Comparison of ENCODE assay signal across 8 cellular contexts in genomic region chr2:172972005-172972619, GRCh38.
A peak's percentile ranks its signal among the peaks of the same experiment; 100 is the strongest.
DNase-seq lines count a peak whose midpoint lies in the region; ATAC-seq and TF ChIP-seq lines count a peak whose summit lies in the region.

No MANE protein-coding gene starts in this region.

- intact Hi-C loops in A673 (cut with micrococcal nuclease; ENCODE audit: unreplicated experiment) (no loop called here), sciatic nerve (cut with DNase I) (no loop called here)

- no peaks in the 10 kb centered on the region for H3K4me1 ChIP-seq in A673 (ENCODE audit: insufficient read depth, low read length, poor library complexity, severe bottlenecking)

- H3K27ac ChIP-seq in A673 (ENCODE audit: low read depth, low read length, poor library complexity, severe bottlenecking): no peak overlapping the region

- no peaks in the 10 kb centered on the region for H3K9me3 ChIP-seq in A673 (ENCODE audit: low read depth, low read length, poor library complexity, severe bottlenecking)

- POLR2A ChIA-PET in A673 (lab: Charles Lee; ENCODE audit: low non-redundant PET): no interaction called here

- H3K27me3 ChIP-seq in A673 (replicated peaks; ENCODE audit: insufficient read depth, low read depth, low read length, poor library complexity): peaks cover 19% of the 10 kb centered on the region

- no TSS peak for BruUV-seq in A673 (replicated peaks; lab: Mats Ljungman, UMichigan)

- TF ChIP-seq CTCF in A673 (conservative IDR thresholded peaks at IDR 0.05; ENCODE audit: low read depth, low read length) (peak; percentile 83), GM12875 (IDR thresholded peaks at IDR 0.05; ENCODE audit: borderline replicate concordance, insufficient read depth, low read depth, low read length) (peak; percentile 89), fibroblast of the aortic adventitia (IDR thresholded peaks at IDR 0.05; ENCODE audit: insufficient read depth, low read length) (peak; percentile 87)

- DNase-seq in A673 (ENCODE audit: low spot score) (peak; percentile 60), M059J (ENCODE audit: low read depth) (peak; percentile 42), fibroblast of the aortic adventitia (ENCODE audit: low read depth) (peak; percentile 37), pons (ENCODE audit: low spot score) (peak; percentile 29), sciatic nerve (ENCODE audit: low spot score) (no peak), superior temporal gyrus (ENCODE audit: extremely low spot score) (no peak)
- peak; percentile 47 to 62 for DNase-seq in activated CD4-positive, alpha-beta T cell treated with anti-CD3 and anti-CD28 coated beads, Interleukin-2, amount 50 U/mL, for 48 hours

- no peaks in the 10 kb centered on the region for H3K36me3 ChIP-seq in A673 (ENCODE audit: insufficient read depth, low read length, poor library complexity, severe bottlenecking)

- no peak for ATAC-seq in sciatic nerve

- CTCF ChIA-PET in A673 (lab: Charles Lee): interaction anchor here (0.8 to 0.9 kb wide), 2 partner anchors 41 to 534 kb away, joined by 3 read pairs; no protein-coding TSS in a partner anchor

- no peak overlapping the region for H3K4me3 ChIP-seq in A673 (ENCODE audit: low read depth, low read length, poor library complexity, severe bottlenecking)
- H3K4me3 ChIP-seq in GM12875 (ENCODE audit: low read depth, low read length): no peak overlapping the region
- no peak overlapping the region for H3K4me3 ChIP-seq in fibroblast of the aortic adventitia (ENCODE audit: low read depth, low read length)

Comparison
In these comparisons a context has a peak if more than half of its experiments do, and no peak if none do; other contexts are left out.
1. DNase-seq: peak in A673 (single experiment), M059J (single experiment), activated CD4-positive, alpha-beta T cell treated with anti-CD3 and anti-CD28 coated beads, Interleukin-2, amount 50 U/mL, for 48 hours (2 of 2), fibroblast of the aortic adventitia (single experiment) and pons (single experiment); none in sciatic nerve (single experiment) and superior temporal gyrus (single experiment).
2. Peak in every context shown above with its lines, with median percentiles within 50 percentile points of each other: CTCF ChIP-seq.